8 cellular contexts compared by ENCODE assay signal in the genomic region with DNA sequence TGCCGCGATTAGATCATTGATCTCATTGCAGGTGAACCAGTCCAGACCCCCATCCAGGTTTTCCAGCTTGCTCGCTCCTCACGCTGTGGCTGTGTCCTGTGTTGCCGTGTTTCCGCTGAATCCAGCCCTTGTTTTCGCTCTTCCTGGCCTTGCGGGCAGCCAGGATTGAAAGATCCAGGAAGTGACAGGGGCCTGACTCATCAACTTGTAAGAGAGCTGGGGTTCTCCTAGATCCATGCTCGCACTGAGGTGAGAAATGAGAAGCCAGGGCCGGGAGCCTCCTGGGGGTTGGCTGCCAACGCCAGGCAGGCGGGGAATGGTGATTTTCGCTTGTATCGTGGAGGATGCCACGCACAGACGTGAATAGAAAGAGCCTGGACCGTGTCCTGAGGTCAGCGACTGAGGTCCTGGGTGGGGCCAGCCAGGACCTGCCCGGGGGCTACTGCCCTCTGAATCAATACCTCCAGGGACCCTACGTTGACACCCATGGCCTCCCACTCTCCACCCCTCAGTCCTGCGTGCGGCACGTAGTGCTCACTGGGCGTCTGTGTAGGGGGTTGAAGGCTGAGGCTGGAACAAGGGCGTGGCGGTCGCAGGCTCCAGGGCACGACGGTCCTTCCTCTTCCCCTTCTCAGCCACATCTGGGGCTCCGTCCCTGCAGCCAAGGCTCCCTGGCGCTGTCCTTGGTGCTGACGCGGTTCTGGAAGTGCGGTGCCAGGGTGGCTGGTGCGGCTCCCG. TPM values are rescaled to one million over a fixed set of nuclear protein-coding genes. Genes with fewer than 3 reads are reported as not detected.
DNase-seq lines count a peak whose midpoint lies in the region; ATAC-seq, FAIRE-seq and TF ChIP-seq lines count a peak whose summit lies in the region.

No MANE protein-coding gene starts in this region.

- peaks cover 5% of the 10 kb centered on the region for H3F3A ChIP-seq in neural progenitor cell (ENCODE audit: low read depth)

- H3K9ac ChIP-seq in neural progenitor cell: no peak overlapping the region

- ATAC-seq in GM21367 (IDR thresholded peaks at IDR 0.05; ENCODE audit: unreplicated experiment): no peak

- H3K79me2 ChIP-seq in neural progenitor cell (ENCODE audit: low read depth): no peaks in the 10 kb centered on the region

- H3K9me3 ChIP-seq in neural progenitor cell (ENCODE audit: low read depth): no peaks in the 10 kb centered on the region
- peaks cover 2% of the 10 kb centered on the region for H3K9me3 ChIP-seq in thymus (ENCODE audit: control insufficient read depth)

- peaks cover 11% of the 10 kb centered on the region for H3K4me1 Mint-ChIP-seq in activated naive CD8-positive, alpha-beta T cell (ENCODE audit: low read depth)
- peaks cover 20% of the 10 kb centered on the region for H3K4me1 Mint-ChIP-seq in neural progenitor cell

- peak overlapping the region; percentile 48 for H3K4me3 ChIP-seq in neural progenitor cell
- peak overlapping the region; percentile 10 for H3K4me3 ChIP-seq in thymus (ENCODE audit: low read length)

- H3K4me3 Mint-ChIP-seq in activated naive CD8-positive, alpha-beta T cell: peak overlapping the region; percentile 65
- H3K4me3 Mint-ChIP-seq in neural progenitor cell: peak overlapping the region; percentile 89

- H3K27ac ChIP-seq in neural progenitor cell (no peak overlapping the region), thymus (ENCODE audit: low read depth) (no peak overlapping the region)

- in situ Hi-C loops in Caki2 (cut with HindIII; ENCODE audit: low pct_unique_long_range_greater_than_20kb, low sequenced_read_pairs): no loop called here

- H4K20me1 ChIP-seq in neural progenitor cell (ENCODE audit: low read depth): peaks cover 7% of the 10 kb centered on the region

- peak; percentile 96 for DNase-seq in Caki2 (ENCODE audit: low read depth)
- DNase-seq in Kasumi-1 (lab: John Stamatoyannopoulos, UW): peak; percentile 99
- DNase-seq in RCC 7860 (ENCODE audit: low spot score): peak; percentile 94
- peak; percentile 70 for DNase-seq in germinal center (ENCODE audit: low spot score)
- peak; percentile 95 for DNase-seq in neural progenitor cell (ENCODE audit: low spot score)

- peak overlapping the region; percentile 68 for H3K4me2 ChIP-seq in neural progenitor cell

- H3K4me1 ChIP-seq in neural progenitor cell: no peaks in the 10 kb centered on the region
- peaks cover 4% of the 10 kb centered on the region for H3K4me1 ChIP-seq in thymus (ENCODE audit: control insufficient read depth, insufficient read depth, low read length)

- H3K27ac Mint-ChIP-seq in activated naive CD8-positive, alpha-beta T cell: no peak overlapping the region
- H3K27ac Mint-ChIP-seq in neural progenitor cell: no peak overlapping the region

- peaks cover 6% of the 10 kb centered on the region for H3K36me3 Mint-ChIP-seq in activated naive CD8-positive, alpha-beta T cell
- H3K36me3 Mint-ChIP-seq in neural progenitor cell: peaks cover 6% of the 10 kb centered on the region

- peak; percentile 77 for FAIRE-seq in RCC 7860 (lab: Jason Lieb, UNC)

- H3K27me3 ChIP-seq in neural progenitor cell (peaks cover 15% of the 10 kb centered on the region), thymus (ENCODE audit: control insufficient read depth, insufficient read depth) (no peaks in the 10 kb centered on the region)

- H3K36me3 ChIP-seq in neural progenitor cell (no peaks in the 10 kb centered on the region), thymus (ENCODE audit: control insufficient read depth, insufficient read depth) (no peaks in the 10 kb centered on the region)

- H3K9me3 Mint-ChIP-seq in activated naive CD8-positive, alpha-beta T cell (ENCODE audit: low read depth): no peaks in the 10 kb centered on the region
- peaks cover 9% of the 10 kb centered on the region for H3K9me3 Mint-ChIP-seq in neural progenitor cell

- 8% methylated on average over 36 of the region's 36 CpGs for WGBS in thymus

- no peak overlapping the region for H2AFZ ChIP-seq in neural progenitor cell (replicated peaks)

- no peak for TF ChIP-seq CTCF in neural progenitor cell (IDR thresholded peaks at IDR 0.05)

- peaks cover 10% of the 10 kb centered on the region for H3K27me3 Mint-ChIP-seq in activated naive CD8-positive, alpha-beta T cell
- peaks cover 21% of the 10 kb centered on the region for H3K27me3 Mint-ChIP-seq in neural progenitor cell (ENCODE audit: insufficient read depth, low read depth)

RNA-seq across cellular contexts. Expression of gene PTPRH, which starts 7.3 kb away (rescaled TPM):
- total RNA-seq in Caki2 (2014; rRNA removed; shearing (Covaris generic); ENCODE audit: low replicate concordance): 30.0 and 34.3 TPM in 2 replicates
- total RNA-seq in neural progenitor cell (ENCODE audit: low replicate concordance): not detected in 2 replicates
- polyA plus RNA-seq in thymus: 0.14 TPM

RNA-seq across cellular contexts. Expression of gene TMEM86B, which starts 11.9 kb away (rescaled TPM):
- total RNA-seq in Caki2 (2014; rRNA removed; shearing (Covaris generic); ENCODE audit: low replicate concordance): 0.47 and 3.9 TPM in 2 replicates
- 1.4 and 3.3 TPM in 2 replicates for total RNA-seq in neural progenitor cell (ENCODE audit: low replicate concordance)
- 39.7 TPM for polyA plus RNA-seq in thymus

RNA-seq across cellular contexts. Expression of gene SYT5, which starts 36.5 kb away (rescaled TPM):
- total RNA-seq in Caki2 (2014; rRNA removed; shearing (Covaris generic); ENCODE audit: low replicate concordance): 0.07 TPM in 1 of 2 replicates, not detected in the other
- total RNA-seq in neural progenitor cell (ENCODE audit: low replicate concordance): 0.22 TPM in 1 of 2 replicates, not detected in the other
- 0.32 TPM for polyA plus RNA-seq in thymus

RNA-seq across cellular contexts. Expression of gene PPP6R1, which starts 42.2 kb away (rescaled TPM):
- total RNA-seq in Caki2 (2014; rRNA removed; shearing (Covaris generic); ENCODE audit: low replicate concordance): 79.8 and 94.5 TPM in 2 replicates
- 13.1 and 40.4 TPM in 2 replicates for total RNA-seq in neural progenitor cell (ENCODE audit: low replicate concordance)
- polyA plus RNA-seq in thymus: 48.5 TPM

RNA-seq across cellular contexts. Expression of gene DNAAF3, which starts 50.2 kb away (rescaled TPM):
- total RNA-seq in Caki2 (2014; rRNA removed; shearing (Covaris generic); ENCODE audit: low replicate concordance): 30.9 and 32.8 TPM in 2 replicates
- 9.1 and 12.0 TPM in 2 replicates for total RNA-seq in neural progenitor cell (ENCODE audit: low replicate concordance)
- polyA plus RNA-seq in thymus: 0.64 TPM

Comparison
In these comparisons a context has a peak if more than half of its experiments do, and no peak if none do; other contexts are left out.
1. RNA of gene PTPRH, which starts 7.3 kb away (total RNA-seq): 30.0 to 34.3 TPM in Caki2; not detected in neural progenitor cell; every median in the first group is over 10 times any median in the second.
2. Peak in every context shown above with its lines, with median percentiles within 50 percentile points of each other: DNase-seq.